20 cellular contexts compared by ENCODE assay signal in genomic region chr3:49712166-49712565, GRCh38. TPM values are rescaled to one million over a fixed set of nuclear protein-coding genes. Genes with fewer than 3 reads are reported as not detected.
A peak's percentile ranks its signal among the peaks of the same experiment; 100 is the strongest.
DNase-seq lines count a peak whose midpoint lies in the region; ATAC-seq and TF ChIP-seq lines count a peak whose summit lies in the region.
"Had no signal": no experiment of that assay in that cellular context is flagged by ENCODE, and none has a peak within 500 bp of the region (broad histone marks: within the 10 kb centered on the region; RNA-seq: fewer than 3 reads in every experiment).

No MANE protein-coding gene starts in this region.

- no peaks in the 10 kb centered on the region for H3K27me3 ChIP-seq in BLaER1
- no peaks in the 10 kb centered on the region for H3K27me3 ChIP-seq in Loucy (ENCODE audit: insufficient read depth, low read length, poor library complexity, severe bottlenecking)
- H3K27me3 ChIP-seq: BE2C had no signal

- H3K4me3 Mint-ChIP-seq in activated CD8-positive, alpha-beta memory T cell treated with anti-CD3 and anti-CD28 coated beads, Interleukin-2, amount 10 ng/mL, durations not matched to agents 7 days and 5 days = peak overlapping the region; percentile 7
- H3K4me3 Mint-ChIP-seq in nephron progenitor cell = no peak overlapping the region
- H3K4me3 Mint-ChIP-seq: CD8-positive, alpha-beta T cell had no signal

- H3K79me2 ChIP-seq in Loucy (ENCODE audit: insufficient read depth, low read length) = peaks cover 6% of the 10 kb centered on the region; the same call in 1 of the 2 replicates

- no peaks in the 10 kb centered on the region for H3K9me2 ChIP-seq in Loucy (replicated peaks; ENCODE audit: low read depth, low read length)

- no peak overlapping the region for H3K4me3 ChIP-seq in BLaER1
- H3K4me3 ChIP-seq in Loucy (ENCODE audit: low read length, poor library complexity, severe bottlenecking) = peak overlapping the region; percentile 72

- peaks cover 66% of the 10 kb centered on the region for H3K4me1 ChIP-seq in BLaER1
- H3K4me1 ChIP-seq in Loucy (ENCODE audit: insufficient read depth, low read length, poor library complexity, severe bottlenecking) = peaks cover 49% of the 10 kb centered on the region
- H3K4me1 ChIP-seq: BE2C had no signal

- H3K9ac ChIP-seq in BLaER1 (peak overlapping the region; percentile 46; the same call in 1 of the 2 replicates), Loucy (ENCODE audit: low read depth, low read length, poor library complexity, severe bottlenecking) (peak overlapping the region; percentile 76)

- peak overlapping the region; percentile 70 for H3K27ac ChIP-seq in BLaER1

- H4K20me1 ChIP-seq in BLaER1 = no peaks in the 10 kb centered on the region
- H4K20me1 ChIP-seq in Loucy (ENCODE audit: insufficient read depth, low read length, poor library complexity, severe bottlenecking) = no peaks in the 10 kb centered on the region

- ATAC-seq in activated CD8-positive, alpha-beta memory T cell treated with anti-CD3 and anti-CD28 coated beads, Interleukin-2, amount 10 ng/mL, durations not matched to agents 7 days and 5 days = no peak
- no peak for ATAC-seq in HG03135 (IDR thresholded peaks at IDR 0.05; ENCODE audit: unreplicated experiment)
- ATAC-seq: HCT116 had no signal

- H2AFZ ChIP-seq in Loucy (ENCODE audit: low read length) = no peak overlapping the region

- H3K9me3 ChIP-seq in BLaER1 (no peaks in the 10 kb centered on the region), Loucy (ENCODE audit: insufficient read depth, low read depth, low read length) (no peaks in the 10 kb centered on the region)
- H3K9me3 ChIP-seq: BE2C had no signal

- peak overlapping the region; percentile 78 for H3K27ac Mint-ChIP-seq in activated CD8-positive, alpha-beta memory T cell treated with anti-CD3 and anti-CD28 coated beads, Interleukin-2, amount 10 ng/mL, durations not matched to agents 7 days and 5 days
- H3K27ac Mint-ChIP-seq in nephron progenitor cell = peak overlapping the region; percentile 97

- CTCF ChIA-PET in activated CD8-positive, alpha-beta memory T cell treated with anti-CD3 and anti-CD28 coated beads, Interleukin-2, amount 10 ng/mL, durations not matched to agents 7 days and 5 days (lab: Charles Lee) = interaction anchor here (0.7 to 2.5 kb wide), 9 partner anchors 8 to 279 kb away, joined by 3 to 11 read pairs (median 4); partner anchors contain the start of gene AMIGO3

- H3K36me3 Mint-ChIP-seq in activated CD8-positive, alpha-beta memory T cell treated with anti-CD3 and anti-CD28 coated beads, Interleukin-2, amount 10 ng/mL, durations not matched to agents 7 days and 5 days = no peaks in the 10 kb centered on the region
- H3K36me3 Mint-ChIP-seq in nephron progenitor cell (ENCODE audit: low read depth) = peaks cover 4% of the 10 kb centered on the region

- peak overlapping the region; percentile 81 for H3K4me2 ChIP-seq in BLaER1
- peak overlapping the region; percentile 94 for H3K4me2 ChIP-seq in Loucy (ENCODE audit: low read depth, low read length, poor library complexity, severe bottlenecking)

- no peak for DNase-seq in activated CD8-positive, alpha-beta memory T cell treated with anti-CD3 and anti-CD28 coated beads, Interleukin-2, amount 10 ng/mL, durations not matched to agents 7 days and 5 days
- no peak for DNase-seq in activated CD8-positive, alpha-beta memory T cell treated with anti-CD3 and anti-CD28 coated beads, Interleukin-2, amount 50 U/mL, for 48 hours
- no peak for DNase-seq in nephron progenitor cell
- DNase-seq in NCI-H2171 (lab: John Stamatoyannopoulos, UW) = no peak
- DNase-seq in HPDE6-E6E7 (ENCODE audit: extremely low spot score) = no peak
- DNase-seq: BE2C; Calu3; CD8-positive, alpha-beta T cell; GF-D8; GOT3; KBM-7; NCI-H1694 treated with DMSO at 0.1 percent for 48 hours; NCI-H2107; NCI-H2227 treated with DMSO at 0.1 percent for 48 hours; NCI-H524; NCI-H82 had no signal

- peaks cover 35% of the 10 kb centered on the region for H3K36me3 ChIP-seq in BLaER1
- H3K36me3 ChIP-seq in Loucy (ENCODE audit: insufficient read depth, low read length) = no peaks in the 10 kb centered on the region
- H3K36me3 ChIP-seq: BE2C had no signal

- H3K4me1 Mint-ChIP-seq in activated CD8-positive, alpha-beta memory T cell treated with anti-CD3 and anti-CD28 coated beads, Interleukin-2, amount 10 ng/mL, durations not matched to agents 7 days and 5 days = peaks cover 28% of the 10 kb centered on the region
- peaks cover 21% of the 10 kb centered on the region for H3K4me1 Mint-ChIP-seq in nephron progenitor cell

- H3F3A ChIP-seq in Loucy (ENCODE audit: low read depth) = peaks cover 24% of the 10 kb centered on the region

- no peaks in the 10 kb centered on the region for H3K27me3 Mint-ChIP-seq in activated CD8-positive, alpha-beta memory T cell treated with anti-CD3 and anti-CD28 coated beads, Interleukin-2, amount 10 ng/mL, durations not matched to agents 7 days and 5 days
- peaks cover 3% of the 10 kb centered on the region for H3K27me3 Mint-ChIP-seq in nephron progenitor cell (ENCODE audit: low read depth, poor library complexity)

- H3K9me3 Mint-ChIP-seq in activated CD8-positive, alpha-beta memory T cell treated with anti-CD3 and anti-CD28 coated beads, Interleukin-2, amount 10 ng/mL, durations not matched to agents 7 days and 5 days (ENCODE audit: low read depth) = no peaks in the 10 kb centered on the region
- H3K9me3 Mint-ChIP-seq in nephron progenitor cell = no peaks in the 10 kb centered on the region
- H3K9me3 Mint-ChIP-seq: CD8-positive, alpha-beta T cell had no signal

- TF ChIP-seq CTCF in Loucy (conservative IDR thresholded peaks at IDR 0.05; ENCODE audit: low read length) = no peak
- no peak for TF ChIP-seq CTCF in nephron progenitor cell (IDR thresholded peaks at IDR 0.05)

RNA-seq across cellular contexts. Expression of gene AMIGO3, which starts 7.3 kb away (rescaled TPM):
- 1 to 10 TPM in 1 of 2 experiments, under 1 TPM in 1; 0.19 to 1.2 TPM for total RNA-seq in activated CD8-positive, alpha-beta memory T cell treated with anti-CD3 and anti-CD28 coated beads, Interleukin-2, amount 10 ng/mL, durations not matched to agents 7 days and 5 days

RNA-seq across cellular contexts. Expression of gene GMPPB, which starts 11.6 kb away (rescaled TPM):
- 10 to 100 TPM; 46.6 to 47.9 TPM for total RNA-seq in activated CD8-positive, alpha-beta memory T cell treated with anti-CD3 and anti-CD28 coated beads, Interleukin-2, amount 10 ng/mL, durations not matched to agents 7 days and 5 days

RNA-seq across cellular contexts. Expression of gene RNF123, which starts 22.8 kb away (rescaled TPM):
- total RNA-seq in activated CD8-positive, alpha-beta memory T cell treated with anti-CD3 and anti-CD28 coated beads, Interleukin-2, amount 10 ng/mL, durations not matched to agents 7 days and 5 days = 10 to 100 TPM; 50.0 to 58.9 TPM

RNA-seq across cellular contexts. Expression of gene MST1, which starts 22.9 kb away (rescaled TPM):
- total RNA-seq in activated CD8-positive, alpha-beta memory T cell treated with anti-CD3 and anti-CD28 coated beads, Interleukin-2, amount 10 ng/mL, durations not matched to agents 7 days and 5 days = 1 to 10 TPM; 7.3 to 9.3 TPM

RNA-seq across cellular contexts. Expression of gene APEH, which starts 38.0 kb away (rescaled TPM):
- 100 to 1,000 TPM; 150 to 172 TPM for total RNA-seq in activated CD8-positive, alpha-beta memory T cell treated with anti-CD3 and anti-CD28 coated beads, Interleukin-2, amount 10 ng/mL, durations not matched to agents 7 days and 5 days
